Comparison of ENCODE assay signal across 9 cellular contexts in the genomic region with DNA sequence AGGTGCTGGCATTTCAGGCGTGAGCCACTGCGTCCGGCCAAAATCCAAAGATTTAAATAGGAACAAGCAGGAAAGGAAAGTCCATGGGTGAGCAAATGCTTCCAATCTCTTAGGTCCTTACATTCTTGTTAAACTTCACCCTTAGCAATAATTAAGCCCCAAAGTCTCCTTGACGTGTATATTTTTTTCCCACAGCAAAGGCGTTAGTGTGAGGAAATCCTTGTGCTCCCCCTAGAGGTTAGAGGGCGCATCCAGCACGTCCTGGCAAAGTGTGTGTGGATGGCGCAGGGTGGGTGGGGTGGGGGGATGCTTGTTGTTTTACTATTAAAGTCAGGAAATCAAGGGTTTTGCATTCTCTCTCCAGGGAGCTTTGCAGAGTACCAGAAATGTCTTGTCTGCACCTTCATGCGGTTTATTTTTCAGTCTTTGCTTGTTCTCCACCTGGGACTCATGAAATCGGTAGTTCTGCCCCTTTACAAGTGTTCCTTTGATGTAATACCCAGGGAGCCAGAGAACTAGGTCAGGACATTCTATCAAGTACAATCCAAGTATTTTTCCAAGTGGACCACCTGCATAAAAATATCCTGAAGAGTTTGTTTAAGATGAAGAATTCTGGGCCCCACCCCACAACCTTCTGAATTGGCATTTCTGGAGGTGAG. TPM values are rescaled to one million over a fixed set of nuclear protein-coding genes. Genes with fewer than 3 reads are reported as not detected.
A peak's percentile ranks its signal among the peaks of the same experiment; 100 is the strongest.
DNase-seq lines count a peak whose midpoint lies in the region; ATAC-seq and TF ChIP-seq lines count a peak whose summit lies in the region.
"Had no signal": no experiment of that assay in that cellular context is flagged by ENCODE, and none has a peak within 500 bp of the region (broad histone marks: within the 10 kb centered on the region; RNA-seq: fewer than 3 reads in every experiment).

No MANE protein-coding gene starts in this region.

- H3K4me1 Mint-ChIP-seq in activated CD4-positive, alpha-beta memory T cell treated with anti-CD3 and anti-CD28 coated beads for 36 hours (ENCODE audit: low read depth) = no peaks in the 10 kb centered on the region
- H3K4me1 Mint-ChIP-seq in mesothelial cell of epicardium = no peaks in the 10 kb centered on the region
- H3K4me1 Mint-ChIP-seq in stimulated activated effector memory CD8-positive, alpha-beta T cell treated with anti-CD3 and anti-CD28 coated beads, Interleukin-12 subunit alpha, Interleukin-12 subunit beta, amount 100 ng/mL, for 72 hours = no peaks in the 10 kb centered on the region

- H3K4me3 Mint-ChIP-seq in activated CD4-positive, alpha-beta memory T cell treated with anti-CD3 and anti-CD28 coated beads for 36 hours = no peak overlapping the region
- no peak overlapping the region for H3K4me3 Mint-ChIP-seq in mesothelial cell of epicardium
- no peak overlapping the region for H3K4me3 Mint-ChIP-seq in stimulated activated effector memory CD8-positive, alpha-beta T cell treated with anti-CD3 and anti-CD28 coated beads, Interleukin-12 subunit alpha, Interleukin-12 subunit beta, amount 100 ng/mL, for 72 hours
- H3K4me3 Mint-ChIP-seq: T-helper 1 cell treated with Interleukin-12 subunit alpha and Interleukin-12 subunit beta and Interleukin-4 antibody, amounts not matched to agents 30 μg/mL and 1 μg/mL, for 36 hours had no signal

- H3K36me3 Mint-ChIP-seq in activated CD4-positive, alpha-beta memory T cell treated with anti-CD3 and anti-CD28 coated beads for 36 hours = no peaks in the 10 kb centered on the region
- no peaks in the 10 kb centered on the region for H3K36me3 Mint-ChIP-seq in mesothelial cell of epicardium
- H3K36me3 Mint-ChIP-seq in stimulated activated effector memory CD8-positive, alpha-beta T cell treated with anti-CD3 and anti-CD28 coated beads, Interleukin-12 subunit alpha, Interleukin-12 subunit beta, amount 100 ng/mL, for 72 hours = no peaks in the 10 kb centered on the region

- no peaks in the 10 kb centered on the region for H3K9me3 Mint-ChIP-seq in activated CD4-positive, alpha-beta memory T cell treated with anti-CD3 and anti-CD28 coated beads for 36 hours
- no peaks in the 10 kb centered on the region for H3K9me3 Mint-ChIP-seq in mesothelial cell of epicardium
- H3K9me3 Mint-ChIP-seq in stimulated activated effector memory CD8-positive, alpha-beta T cell treated with anti-CD3 and anti-CD28 coated beads, Interleukin-12 subunit alpha, Interleukin-12 subunit beta, amount 100 ng/mL, for 72 hours = no peaks in the 10 kb centered on the region
- H3K9me3 Mint-ChIP-seq: T-helper 1 cell treated with Interleukin-12 subunit alpha and Interleukin-12 subunit beta and Interleukin-4 antibody, amounts not matched to agents 30 μg/mL and 1 μg/mL, for 36 hours had no signal

- TF ChIP-seq CTCF in mesothelial cell of epicardium (IDR thresholded peaks at IDR 0.05; ENCODE audit: unreplicated experiment) = peak; percentile 65

- H3K36me3 ChIP-seq in effector memory CD4-positive, alpha-beta T cell (ENCODE audit: control insufficient read depth, insufficient read depth, low read length) = no peaks in the 10 kb centered on the region

- H3K27me3 Mint-ChIP-seq in activated CD4-positive, alpha-beta memory T cell treated with anti-CD3 and anti-CD28 coated beads for 36 hours = no peaks in the 10 kb centered on the region
- no peaks in the 10 kb centered on the region for H3K27me3 Mint-ChIP-seq in mesothelial cell of epicardium (ENCODE audit: low read depth)

- DNase-seq in DMS79 (lab: John Stamatoyannopoulos, UW) (peak; percentile 59), NCI-H748 (lab: John Stamatoyannopoulos, UW; ENCODE audit: unreplicated experiment) (peak; percentile 82), mesothelial cell of epicardium (ENCODE audit: low spot score in 2 of 2, unreplicated experiment in 2 of 2) (peak in 1 of 2 experiments; percentile 60)
- peak; percentile 64 for DNase-seq in activated CD4-positive, alpha-beta memory T cell treated with anti-CD3 and anti-CD28 coated beads for 36 hours
- peak; percentile 23 to 25 (median 24) for DNase-seq in effector memory CD4-positive, alpha-beta T cell
- peak; percentile 16 to 68 for DNase-seq in stimulated activated effector memory CD8-positive, alpha-beta T cell treated with anti-CD3 and anti-CD28 coated beads, Interleukin-12 subunit alpha, Interleukin-12 subunit beta, amount 100 ng/mL, for 72 hours (ENCODE audit: low spot score in 2 of 2)

- H3K27me3 ChIP-seq in effector memory CD4-positive, alpha-beta T cell (replicated peaks; ENCODE audit: control insufficient read depth, insufficient read depth, low read length, poor library complexity, severe bottlenecking) = no peaks in the 10 kb centered on the region

- ATAC-seq in HG03139 (IDR thresholded peaks at IDR 0.05; ENCODE audit: unreplicated experiment) = peak; percentile 77
- ATAC-seq in stimulated activated effector memory CD8-positive, alpha-beta T cell treated with anti-CD3 and anti-CD28 coated beads, Interleukin-12 subunit alpha, Interleukin-12 subunit beta, amount 100 ng/mL, for 72 hours = peak; percentile 83
- no peak for ATAC-seq in HG03571 (IDR thresholded peaks at IDR 0.05; ENCODE audit: unreplicated experiment)

- no peaks in the 10 kb centered on the region for H3K4me1 ChIP-seq in effector memory CD4-positive, alpha-beta T cell (ENCODE audit: control insufficient read depth, insufficient read depth, low read length, poor library complexity, severe bottlenecking)

- CTCF ChIA-PET in activated CD4-positive, alpha-beta memory T cell treated with anti-CD3 and anti-CD28 coated beads for 36 hours (lab: Charles Lee) = interaction anchor here (1.0 to 1.5 kb wide), 2 partner anchors 17 to 550 kb away, joined by 3 read pairs; no protein-coding TSS in a partner anchor

- POLR2A ChIA-PET in activated CD4-positive, alpha-beta memory T cell treated with anti-CD3 and anti-CD28 coated beads for 36 hours (lab: Charles Lee) = no interaction called here

- no peak overlapping the region for H3K27ac ChIP-seq in effector memory CD4-positive, alpha-beta T cell (ENCODE audit: insufficient read depth, low read length, poor library complexity, severe bottlenecking)

- H3K9me3 ChIP-seq in effector memory CD4-positive, alpha-beta T cell (ENCODE audit: control insufficient read depth, low read length) = no peaks in the 10 kb centered on the region

- intact Hi-C loops in activated CD4-positive, alpha-beta memory T cell treated with anti-CD3 and anti-CD28 coated beads for 36 hours (cut with micrococcal nuclease) = loop anchor here (1.0 to 10.0 kb wide), 2 partner anchors 118 to 154 kb away; no protein-coding TSS in a partner anchor

- H3K4me3 ChIP-seq in effector memory CD4-positive, alpha-beta T cell (ENCODE audit: insufficient read depth, low read depth, low read length, poor library complexity, severe bottlenecking) = no peak overlapping the region

- no peak overlapping the region for H3K27ac Mint-ChIP-seq in activated CD4-positive, alpha-beta memory T cell treated with anti-CD3 and anti-CD28 coated beads for 36 hours
- H3K27ac Mint-ChIP-seq in mesothelial cell of epicardium = no peak overlapping the region
- H3K27ac Mint-ChIP-seq in stimulated activated effector memory CD8-positive, alpha-beta T cell treated with anti-CD3 and anti-CD28 coated beads, Interleukin-12 subunit alpha, Interleukin-12 subunit beta, amount 100 ng/mL, for 72 hours = no peak overlapping the region
- H3K27ac Mint-ChIP-seq: T-helper 1 cell treated with Interleukin-12 subunit alpha and Interleukin-12 subunit beta and Interleukin-4 antibody, amounts not matched to agents 30 μg/mL and 1 μg/mL, for 36 hours had no signal

RNA-seq across cellular contexts. Expression of a gene that starts 22.2 kb away (rescaled TPM):
- total RNA-seq in activated CD4-positive, alpha-beta memory T cell treated with anti-CD3 and anti-CD28 coated beads for 36 hours = 10 to 100 TPM; 60.4 to 61.0 TPM
- total RNA-seq in mesothelial cell of epicardium = 19.6 to 21.7 TPM (median 21.6 TPM) in 3 replicates
